9 cellular contexts compared by ENCODE assay signal in genomic region chr3:125128861-125129501, GRCh38.
A peak's percentile ranks its signal among the peaks of the same experiment; 100 is the strongest.
DNase-seq lines count a peak whose midpoint lies in the region; ATAC-seq and TF ChIP-seq lines count a peak whose summit lies in the region.
"Had no signal": no experiment of that assay in that cellular context is flagged by ENCODE, and none has a peak within 500 bp of the region (broad histone marks: within the 10 kb centered on the region; RNA-seq: fewer than 3 reads in every experiment).

No MANE protein-coding gene starts in this region.

- ATAC-seq in GM18505 (IDR thresholded peaks at IDR 0.05; ENCODE audit: unreplicated experiment) (no peak), GM19023 (IDR thresholded peaks at IDR 0.05; ENCODE audit: unreplicated experiment) (no peak)

- no peak overlapping the region for H3K4me3 ChIP-seq in fibroblast of mammary gland (ENCODE audit: control insufficient read depth, low read depth, low read length)

- TF ChIP-seq POLR2A in GM18505 (IDR thresholded peaks at IDR 0.05; ENCODE audit: borderline replicate concordance, extremely low read depth, insufficient read depth, insufficient read length) = no peak

- TF ChIP-seq CTCF in fibroblast of mammary gland (conservative IDR thresholded peaks at IDR 0.05; ENCODE audit: control insufficient read depth, insufficient read depth, low read depth, low read length) = no peak

- DNase-seq in ELR (ENCODE audit: low read depth) (peak; percentile 85), OCI-M1 (lab: John Stamatoyannopoulos, UW) (peak; percentile 73), fibroblast of mammary gland (ENCODE audit: low read depth) (peak; percentile 96), renal cortical epithelial cell (ENCODE audit: low read depth) (peak; percentile 70), Kasumi-1 (lab: John Stamatoyannopoulos, UW) (no peak), NCI-H1048 (lab: John Stamatoyannopoulos, UW) (no peak)
- DNase-seq: NCI-H774 had no signal

Comparison
In these comparisons a context has a peak if more than half of its experiments do, and no peak if none do; other contexts are left out.
1. DNase-seq: peak in ELR (single experiment), OCI-M1 (single experiment), fibroblast of mammary gland (single experiment) and renal cortical epithelial cell (single experiment); none in Kasumi-1 (0 of 2) and NCI-H1048 (single experiment).